ENCODE assay signal across 26 cellular contexts in genomic region chr7:115888981-115889668, GRCh38.
DNase-seq lines count a peak whose midpoint lies in the region; ATAC-seq and TF ChIP-seq lines count a peak whose summit lies in the region.
"Had no signal": no experiment of that assay in that cellular context is flagged by ENCODE, and none has a peak within 500 bp of the region (broad histone marks: within the 10 kb centered on the region; RNA-seq: fewer than 3 reads in every experiment).

No MANE protein-coding gene starts in this region.

- no peaks in the 10 kb centered on the region; the same call in 2 of the 3 replicates for H3K4me1 Mint-ChIP-seq in GM23338
- H3K4me1 Mint-ChIP-seq in neural crest cell = no peaks in the 10 kb centered on the region
- H3K4me1 Mint-ChIP-seq: CD14-positive monocyte; CD4-positive, alpha-beta memory T cell; CD4-positive, CD25-positive, alpha-beta regulatory T cell; CD8-positive, alpha-beta memory T cell had no signal

- H3K27ac Mint-ChIP-seq in GM23338 (no peak overlapping the region), neural crest cell (ENCODE audit: unreplicated experiment) (peak overlapping the region; percentile 43)
- H3K27ac Mint-ChIP-seq: CD14-positive monocyte; CD4-positive, alpha-beta memory T cell; CD4-positive, CD25-positive, alpha-beta regulatory T cell; CD8-positive, alpha-beta memory T cell had no signal

- DNase-seq in ELF-1 (ENCODE audit: low read depth, low spot score) (peak; percentile 8), GM23338 (ENCODE audit: low spot score) (no peak), neural crest cell (ENCODE audit: low read depth, low spot score) (no peak), neuronal stem cell (ENCODE audit: low spot score) (no peak), SW 1271 (lab: John Stamatoyannopoulos, UW) (no peak), GM10266 (ENCODE audit: extremely low spot score) (no peak)
- DNase-seq: 8988T; ACHN; BE2C; C1 segment of cervical spinal cord; CD4-positive, alpha-beta memory T cell; CD4-positive, CD25-positive, alpha-beta regulatory T cell; CD8-positive, alpha-beta memory T cell; COR-L47; DMS 273 treated with DMSO at 0.1 percent for 48 hours; DMS153; DMS53; DMS79; DND-41; EL; GF-D8 had no signal

- H3K36me3 Mint-ChIP-seq in GM23338 (ENCODE audit: low read depth) = peaks cover 5% of the 10 kb centered on the region; the same call in 1 of the 3 replicates
- H3K36me3 Mint-ChIP-seq in neural crest cell (ENCODE audit: low read depth) = peaks cover 13% of the 10 kb centered on the region
- H3K36me3 Mint-ChIP-seq: CD14-positive monocyte; CD4-positive, alpha-beta memory T cell; CD4-positive, CD25-positive, alpha-beta regulatory T cell; CD8-positive, alpha-beta memory T cell had no signal

- no CpG with 5 or more reads among the region's 11 CpGs for WGBS in neuronal stem cell (ENCODE audit: extremely low coverage in 2 of 2, insufficient read length in 2 of 2, insufficient replicate concordance in 1 of 2), 2 donors

- no peak for ATAC-seq in GM23338
- ATAC-seq in HG02981 (IDR thresholded peaks at IDR 0.05; ENCODE audit: unreplicated experiment) = no peak
- no peak for ATAC-seq in HG02678 (IDR thresholded peaks at IDR 0.05; ENCODE audit: unreplicated experiment)
- ATAC-seq: GM12878 had no signal

- no peak overlapping the region for H3K9ac ChIP-seq in neuronal stem cell (ENCODE audit: low read depth, low read length, poor library complexity)
- H3K9ac ChIP-seq: BLaER1 had no signal

- no peak overlapping the region for H3K18ac ChIP-seq in neuronal stem cell (ENCODE audit: low read length)

- H3K36me3 ChIP-seq in GM23338 (ENCODE audit: insufficient read depth) (no peaks in the 10 kb centered on the region), neuronal stem cell (replicated peaks in 1 of 2; ENCODE audit: control insufficient read depth in 2 of 2, insufficient read depth in 2 of 2, low read length in 2 of 2) (no peaks in the 10 kb centered on the region)
- H3K36me3 ChIP-seq: BE2C, BLaER1 had no signal

- H3K27me3 ChIP-seq in GM23338 (ENCODE audit: insufficient read depth) (no peaks in the 10 kb centered on the region), neuronal stem cell (ENCODE audit: control insufficient read depth in 3 of 3, insufficient read depth in 3 of 3, low read depth in 1 of 3, low read length in 3 of 3) (no peaks in the 10 kb centered on the region)
- H3K27me3 ChIP-seq: BE2C, BLaER1 had no signal

- H3K9me3 ChIP-seq in neuronal stem cell (replicated peaks in 1 of 2; ENCODE audit: control insufficient read depth in 2 of 2, insufficient read depth in 1 of 2, low read depth in 1 of 2, low read length in 2 of 2) = peaks cover 0 to 1% of the 10 kb centered on the region in 2 donors
- H3K9me3 ChIP-seq: BE2C had no signal

- H4K8ac ChIP-seq in neuronal stem cell (ENCODE audit: low read depth, low read length) = no peak overlapping the region

- H3K4me1 ChIP-seq in GM23338 (ENCODE audit: insufficient read depth) (no peaks in the 10 kb centered on the region), neuronal stem cell (ENCODE audit: control insufficient read depth in 2 of 2, insufficient read depth in 1 of 2, low read depth in 1 of 2, low read length in 2 of 2) (no peaks in the 10 kb centered on the region)
- H3K4me1 ChIP-seq: BE2C, BLaER1 had no signal

- H2BK12ac ChIP-seq in neuronal stem cell (ENCODE audit: low read length) = no peak overlapping the region

- H2BK120ac ChIP-seq in neuronal stem cell (ENCODE audit: low read depth, low read length) = no peak overlapping the region

- H3K27me3 Mint-ChIP-seq in GM23338 (ENCODE audit: insufficient read depth, low read depth, poor library complexity) = peaks cover 3% of the 10 kb centered on the region
- H3K27me3 Mint-ChIP-seq in neural crest cell (ENCODE audit: low read depth) = no peaks in the 10 kb centered on the region
- H3K27me3 Mint-ChIP-seq: CD4-positive, CD25-positive, alpha-beta regulatory T cell had no signal

- H3K79me1 ChIP-seq in neuronal stem cell (ENCODE audit: low read depth, low read length) = no peaks in the 10 kb centered on the region

- peaks cover 18% of the 10 kb centered on the region; the same call in 1 of the 3 replicates for H3K9me3 Mint-ChIP-seq in GM23338
- peaks cover 16% of the 10 kb centered on the region for H3K9me3 Mint-ChIP-seq in neural crest cell

- H2BK15ac ChIP-seq in neuronal stem cell (ENCODE audit: low read length) = no peak overlapping the region

- no peak overlapping the region for H3K14ac ChIP-seq in neuronal stem cell (ENCODE audit: low read length)

- H3K23ac ChIP-seq in neuronal stem cell (ENCODE audit: low read depth, low read length, poor library complexity) = no peak overlapping the region

- H4K20me1 ChIP-seq in GM23338 (replicated peaks; ENCODE audit: insufficient read depth) = no peaks in the 10 kb centered on the region
- H4K20me1 ChIP-seq: BLaER1 had no signal

- H3K4me3 ChIP-seq in GM23338 (no peak overlapping the region), neuronal stem cell (ENCODE audit: low read length in 2 of 2) (no peak overlapping the region)
- H3K4me3 ChIP-seq: BLaER1, GM12878 had no signal

- no peaks in the 10 kb centered on the region for H3F3A ChIP-seq in GM23338 (replicated peaks; ENCODE audit: low read depth)

- no peak overlapping the region for H4K91ac ChIP-seq in neuronal stem cell (ENCODE audit: low read depth, low read length, poor library complexity)

- no peak overlapping the region for H2AK5ac ChIP-seq in neuronal stem cell (ENCODE audit: low read depth, low read length)

- H3K4me2 ChIP-seq in GM23338 = no peak overlapping the region
- H3K4me2 ChIP-seq in neuronal stem cell (ENCODE audit: insufficient read depth, low read length, poor library complexity, severe bottlenecking) = no peak overlapping the region
- H3K4me2 ChIP-seq: BLaER1 had no signal

- no peaks in the 10 kb centered on the region for H3K79me2 ChIP-seq in GM23338 (replicated peaks; ENCODE audit: insufficient read depth)

- no peak for TF ChIP-seq CTCF in GM23338 (conservative IDR thresholded peaks at IDR 0.05; ENCODE audit: low read depth in 2 of 2)
- no peak for TF ChIP-seq CTCF in neural crest cell (conservative IDR thresholded peaks at IDR 0.05)
- TF ChIP-seq CTCF in GM10266 (IDR thresholded peaks at IDR 0.05; ENCODE audit: control insufficient read depth, insufficient read depth, low read depth, missing control alignments) = no peak

- no peak overlapping the region for H2BK5ac ChIP-seq in neuronal stem cell (ENCODE audit: low read length)

- no peak overlapping the region for H3K4me3 Mint-ChIP-seq in GM23338
- no peak overlapping the region for H3K4me3 Mint-ChIP-seq in neural crest cell
- H3K4me3 Mint-ChIP-seq: CD14-positive monocyte; CD4-positive, alpha-beta memory T cell; CD4-positive, CD25-positive, alpha-beta regulatory T cell; CD8-positive, alpha-beta memory T cell had no signal

- no peak overlapping the region for H3K4ac ChIP-seq in neuronal stem cell (ENCODE audit: low read length)

- H3K9me2 ChIP-seq in GM23338 (ENCODE audit: insufficient read depth) = 0 out of 2 replicates have a peak, but pooled peaks cover 3% of the 10 kb centered on the region

- peak overlapping the region; percentile 59; the same call in 1 of the 2 replicates for H2AFZ ChIP-seq in GM23338
- peak overlapping the region; percentile 78 for H2AFZ ChIP-seq in neuronal stem cell (ENCODE audit: low read length)

- no peak overlapping the region for H3K27ac ChIP-seq in GM23338 (ENCODE audit: low read depth)
- H3K27ac ChIP-seq in neuronal stem cell (replicated peaks; ENCODE audit: low read length) = no peak overlapping the region
- H3K27ac ChIP-seq: BLaER1 had no signal

TF ChIP-seq in GM23338, 12 proteins besides CTCF, POLR2A, EP300 and RAD21:
- TF ChIP-seq NANOG (IDR thresholded peaks at IDR 0.05; ENCODE audit: borderline replicate concordance) = no peak
